Comparison of ENCODE assay signal across 27 cellular contexts in the genomic region with DNA sequence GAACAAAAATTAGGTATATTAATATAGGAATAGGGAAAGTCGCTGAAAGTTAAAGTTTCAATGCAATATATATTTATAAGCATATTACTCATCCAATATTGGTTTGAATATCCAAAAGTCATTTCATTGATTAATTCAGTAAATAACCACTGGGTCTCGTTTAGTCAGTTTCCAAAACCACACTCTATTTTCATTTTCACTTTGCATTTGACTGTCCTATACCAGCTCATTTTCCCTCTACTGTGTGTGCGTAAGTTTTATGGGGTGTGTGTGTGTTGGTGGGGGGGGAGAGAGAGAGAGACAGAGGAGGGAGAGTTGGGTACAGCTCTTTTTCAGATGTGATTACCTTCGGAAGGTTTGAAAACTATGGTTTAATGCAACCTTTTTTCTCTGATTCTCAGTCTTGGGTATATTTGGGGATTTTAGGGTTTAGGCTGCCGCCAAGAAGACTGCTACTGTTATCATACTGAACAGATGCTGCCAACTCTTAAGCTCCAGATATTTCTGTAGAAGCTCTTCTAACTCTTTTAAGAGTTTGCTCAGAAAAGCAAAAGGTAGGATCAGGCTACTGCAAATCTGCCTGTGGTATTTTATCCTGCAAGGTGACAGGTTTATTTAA.
DNase-seq lines count a peak whose midpoint lies in the region; ATAC-seq, FAIRE-seq and TF ChIP-seq lines count a peak whose summit lies in the region.
"Had no signal": no experiment of that assay in that cellular context is flagged by ENCODE, and none has a peak within 500 bp of the region (broad histone marks: within the 10 kb centered on the region; RNA-seq: fewer than 3 reads in every experiment).

No MANE protein-coding gene starts in this region.

- H3K4me1 ChIP-seq in KMS-11 (ENCODE audit: low read depth, poor library complexity, severe bottlenecking) (peaks cover 20% of the 10 kb centered on the region), GM12878 (ENCODE audit: control insufficient read depth, insufficient read depth, low read length) (no peaks in the 10 kb centered on the region), lower lobe of right lung (no peaks in the 10 kb centered on the region)
- H3K4me1 ChIP-seq: pancreas, upper lobe of right lung had no signal

- CTCF ChIA-PET in GM12878 (lab: Yijun Ruan, JAX) = no interaction called here

- H3K27me3 ChIP-seq in KMS-11 (ENCODE audit: insufficient read depth, low read depth) = no peaks in the 10 kb centered on the region
- H3K27me3 ChIP-seq in GM12878 (replicated peaks in 1 of 2; ENCODE audit: control insufficient read depth in 2 of 2, insufficient read depth in 2 of 2, low read length in 1 of 2) = no peaks in the 10 kb centered on the region
- no peaks in the 10 kb centered on the region for H3K27me3 ChIP-seq in lower lobe of right lung (ENCODE audit: low read depth)
- H3K27me3 ChIP-seq: esophagus muscularis mucosa, pancreas, upper lobe of right lung had no signal

- POLR2A ChIA-PET in GM12878 (lab: Charles Lee) = no interaction called here

- H4K20me1 ChIP-seq in KMS-11 (ENCODE audit: insufficient read depth) (no peaks in the 10 kb centered on the region), GM12878 (ENCODE audit: control insufficient read depth, insufficient read depth) (no peaks in the 10 kb centered on the region)

- H3K79me2 ChIP-seq in KMS-11 (ENCODE audit: insufficient read depth, low read depth) (no peaks in the 10 kb centered on the region), GM12878 (ENCODE audit: control insufficient read depth, insufficient read depth, low read length) (no peaks in the 10 kb centered on the region)

- H3K4me3 ChIP-seq in KMS-11 (IDR thresholded peaks at IDR 0.05; ENCODE audit: insufficient read depth, low read depth, low read length) (no peak overlapping the region), GM12878 (no peak overlapping the region), lower lobe of right lung (peak overlapping the region; percentile 4)
- H3K4me3 ChIP-seq: esophagus muscularis mucosa, pancreas, SK-N-MC, upper lobe of right lung had no signal

- RAD21 ChIA-PET in GM12878 (lab: Charles Lee; ENCODE audit: unreplicated experiment) = no interaction called here

- H3K36me3 ChIP-seq in KMS-11 (ENCODE audit: insufficient read depth) (no peaks in the 10 kb centered on the region), GM12878 (ENCODE audit: control insufficient read depth in 2 of 2, insufficient read depth in 2 of 2, low read length in 1 of 2) (no peaks in the 10 kb centered on the region), lower lobe of right lung (no peaks in the 10 kb centered on the region)
- H3K36me3 ChIP-seq: esophagus muscularis mucosa, pancreas, upper lobe of right lung had no signal

- no peak for TF ChIP-seq EP300 in GM12878 (IDR thresholded peaks at IDR 0.05; ENCODE audit: borderline replicate concordance in 1 of 2, control insufficient read depth in 1 of 2, low read depth in 2 of 2, low read length in 2 of 2)

- peak overlapping the region; percentile 64 for H3K27ac ChIP-seq in KMS-11
- no peak overlapping the region for H3K27ac ChIP-seq in GM12878 (ENCODE audit: control insufficient read depth, insufficient read depth)
- no peak overlapping the region for H3K27ac ChIP-seq in lower lobe of right lung
- H3K27ac ChIP-seq: esophagus muscularis mucosa, pancreas, SK-N-MC, upper lobe of right lung had no signal

- 18% methylated on average over 5 of the region's 5 CpGs for WGBS in GM12878 (ENCODE audit: insufficient coverage, insufficient replicate concordance, low lambda C conversion rate, missing lambda C conversion rate)

- TF ChIP-seq CTCF in KMS-11 (conservative IDR thresholded peaks at IDR 0.05; ENCODE audit: low read depth, low read length) (no peak), GM12878 (IDR thresholded peaks at IDR 0.05 in 2 of 3, conservative IDR thresholded peaks at IDR 0.05 in 1 of 3; ENCODE audit: control insufficient read depth in 2 of 3, extremely low read depth in 1 of 3, insufficient read depth in 1 of 3, low read depth in 3 of 3, low read length in 3 of 3) (no peak), lower lobe of right lung (IDR thresholded peaks at IDR 0.05) (no peak)

- peak overlapping the region; percentile 62 for H3K4me2 ChIP-seq in KMS-11
- H3K4me2 ChIP-seq in GM12878 (ENCODE audit: control insufficient read depth, insufficient read depth) = peak overlapping the region; percentile 42; the same call in 1 of the 2 replicates

- no TSS peak for BruUV-seq in GM12878 (replicated peaks; lab: Mats Ljungman, UMichigan)

- DNase-seq in A172 (ENCODE audit: low spot score) (peak; percentile 10), GM12878 (ENCODE audit: low read depth, low spot score) (no peak), lower lobe of right lung (no peak), Ammon's horn (ENCODE audit: low spot score) (no peak), HuH-7.5 (ENCODE audit: low spot score) (no peak), mucosa of gallbladder (ENCODE audit: low spot score) (no peak), glomerular visceral epithelial cell (ENCODE audit: extremely low spot score) (no peak)
- DNase-seq: ACHN; activated B cell treated with CpG ODN at 0.5 μM for 24 hours; activated CD4-positive, alpha-beta T cell treated with anti-CD3 and anti-CD28 coated beads, Interleukin-2, amount 50 U/mL, for 48 hours; activated CD8-positive, alpha-beta memory T cell treated with anti-CD3 and anti-CD28 coated beads, Interleukin-2, amount 50 U/mL, for 48 hours; activated naive CD8-positive, alpha-beta T cell treated with anti-CD3 and anti-CD28 coated beads, Interleukin-2, amount 10 ng/mL, durations not matched to agents 7 days and 5 days; C1 segment of cervical spinal cord; EL; HCEC 1CT; kidney glomerular epithelial cell; naive thymus-derived CD4-positive, alpha-beta T cell; NCI-H1694 treated with DMSO at 0.1 percent for 48 hours; NCI-H774; pancreas; right cardiac atrium; stimulated activated CD4-positive, alpha-beta T cell treated with anti-CD3 and anti-CD28 coated beads, Interleukin-15, amount 100 ng/mL, for 24 hours; T-helper 9 cell; upper lobe of right lung had no signal

- in situ Hi-C loops in GM12878 (cut with MboI) = no loop called here

- intact Hi-C loops in GM12878 (cut with micrococcal nuclease; ENCODE audit: unreplicated experiment) = no loop called here
- intact Hi-C loops in lower lobe of right lung (cut with DNase I) = no loop called here

- H2AFZ ChIP-seq in KMS-11 (ENCODE audit: low read depth) (peak overlapping the region; percentile 64; the same call in 1 of the 2 replicates), GM12878 (ENCODE audit: control insufficient read depth, low read depth, low read length) (no peak overlapping the region)

- H3K9me3 ChIP-seq in GM12878 (replicated peaks; ENCODE audit: control insufficient read depth, insufficient read depth, low read length) (no peaks in the 10 kb centered on the region), lower lobe of right lung (no peaks in the 10 kb centered on the region)
- H3K9me3 ChIP-seq: esophagus muscularis mucosa, pancreas, upper lobe of right lung had no signal

- SMC1A ChIA-PET in GM12878 (lab: Charles Lee; ENCODE audit: uncharacterized antibody, unreplicated experiment) = interaction anchor here (0.6 to 1.7 kb wide), 6 partner anchors 15 to 39 kb away, joined by 3 to 4 read pairs (median 4); no protein-coding TSS in a partner anchor

- no peak for FAIRE-seq in GM12878 (lab: Jason Lieb, UNC)
- FAIRE-seq: pancreas had no signal

- TF ChIP-seq POLR2A in GM12878 (IDR thresholded peaks at IDR 0.05; ENCODE audit: low read depth, low read length) = no peak

- ATAC-seq in GM12878 (peak; percentile 96), lower lobe of right lung (no peak)
- ATAC-seq: naive thymus-derived CD4-positive, alpha-beta T cell; pancreas; right cardiac atrium; upper lobe of right lung had no signal

- no peak for TF ChIP-seq RAD21 in GM12878 (IDR thresholded peaks at IDR 0.05; ENCODE audit: insufficient read depth, low read depth, low read length)

- H3K9ac ChIP-seq in KMS-11 = peak overlapping the region; percentile 45; the same call in 1 of the 2 replicates
- no peak overlapping the region for H3K9ac ChIP-seq in GM12878 (ENCODE audit: control insufficient read depth, insufficient read depth, low read length)

TF ChIP-seq in GM12878, 131 proteins besides CTCF, POLR2A, EP300 and RAD21:
- TF ChIP-seq IKZF2 (IDR thresholded peaks at IDR 0.05) = no peak
- TF ChIP-seq, protein P1, sequence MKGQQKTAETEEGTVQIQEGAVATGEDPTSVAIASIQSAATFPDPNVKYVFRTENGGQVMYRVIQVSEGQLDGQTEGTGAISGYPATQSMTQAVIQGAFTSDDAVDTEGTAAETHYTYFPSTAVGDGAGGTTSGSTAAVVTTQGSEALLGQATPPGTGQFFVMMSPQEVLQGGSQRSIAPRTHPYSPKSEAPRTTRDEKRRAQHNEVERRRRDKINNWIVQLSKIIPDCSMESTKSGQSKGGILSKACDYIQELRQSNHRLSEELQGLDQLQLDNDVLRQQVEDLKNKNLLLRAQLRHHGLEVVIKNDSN (IDR thresholded peaks at IDR 0.05; ENCODE audit: borderline replicate concordance, extremely low read length, insufficient read depth, low read depth, low read length) = no peak
- TF ChIP-seq, protein P2, sequence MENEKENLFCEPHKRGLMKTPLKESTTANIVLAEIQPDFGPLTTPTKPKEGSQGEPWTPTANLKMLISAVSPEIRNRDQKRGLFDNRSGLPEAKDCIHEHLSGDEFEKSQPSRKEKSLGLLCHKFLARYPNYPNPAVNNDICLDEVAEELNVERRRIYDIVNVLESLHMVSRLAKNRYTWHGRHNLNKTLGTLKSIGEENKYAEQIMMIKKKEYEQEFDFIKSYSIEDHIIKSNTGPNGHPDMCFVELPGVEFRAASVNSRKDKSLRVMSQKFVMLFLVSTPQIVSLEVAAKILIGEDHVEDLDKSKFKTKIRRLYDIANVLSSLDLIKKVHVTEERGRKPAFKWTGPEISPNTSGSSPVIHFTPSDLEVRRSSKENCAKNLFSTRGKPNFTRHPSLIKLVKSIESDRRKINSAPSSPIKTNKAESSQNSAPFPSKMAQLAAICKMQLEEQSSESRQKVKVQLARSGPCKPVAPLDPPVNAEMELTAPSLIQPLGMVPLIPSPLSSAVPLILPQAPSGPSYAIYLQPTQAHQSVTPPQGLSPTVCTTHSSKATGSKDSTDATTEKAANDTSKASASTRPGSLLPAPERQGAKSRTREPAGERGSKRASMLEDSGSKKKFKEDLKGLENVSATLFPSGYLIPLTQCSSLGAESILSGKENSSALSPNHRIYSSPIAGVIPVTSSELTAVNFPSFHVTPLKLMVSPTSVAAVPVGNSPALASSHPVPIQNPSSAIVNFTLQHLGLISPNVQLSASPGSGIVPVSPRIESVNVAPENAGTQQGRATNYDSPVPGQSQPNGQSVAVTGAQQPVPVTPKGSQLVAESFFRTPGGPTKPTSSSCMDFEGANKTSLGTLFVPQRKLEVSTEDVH (IDR thresholded peaks at IDR 0.05; ENCODE audit: low read depth, partially characterized antibody) = no peak
- peak; percentile 21; the same call in 1 of the 2 replicates for TF ChIP-seq BCL11A (IDR thresholded peaks at IDR 0.05; ENCODE audit: low read depth, low read length)
- peak in 1 of 2 experiments; percentile 66; a peak in 2 of 4 replicates for TF ChIP-seq BHLHE40 (IDR thresholded peaks at IDR 0.05; ENCODE audit: borderline replicate concordance in 1 of 2, low read depth in 2 of 2, low read length in 1 of 2)
- TF ChIP-seq TCF3 (IDR thresholded peaks at IDR 0.05; ENCODE audit: borderline replicate concordance, insufficient read depth, low read depth, low read length) = no peak
